16 cellular contexts compared by ENCODE assay signal in genomic region chr6:232896-233640, GRCh38. TPM values are rescaled to one million over a fixed set of nuclear protein-coding genes. Genes with fewer than 3 reads are reported as not detected.
DNase-seq lines count a peak whose midpoint lies in the region; ATAC-seq, FAIRE-seq and TF ChIP-seq lines count a peak whose summit lies in the region.
"Had no signal": no experiment of that assay in that cellular context is flagged by ENCODE, and none has a peak within 500 bp of the region (broad histone marks: within the 10 kb centered on the region; RNA-seq: fewer than 3 reads in every experiment).

No MANE protein-coding gene starts in this region.

- H3K36me3 ChIP-seq in OCI-LY3 (replicated peaks; ENCODE audit: low read depth, low read length) (no peaks in the 10 kb centered on the region), smooth muscle cell (ENCODE audit: low read depth) (no peaks in the 10 kb centered on the region)
- H3K36me3 ChIP-seq: BE2C, SJSA1 had no signal

- TF ChIP-seq CTCF in OCI-LY3 (IDR thresholded peaks at IDR 0.05; ENCODE audit: low read depth, low read length) (no peak), neural crest cell (conservative IDR thresholded peaks at IDR 0.05) (no peak), smooth muscle cell (IDR thresholded peaks at IDR 0.05; ENCODE audit: borderline replicate concordance, insufficient read depth, poor library complexity, severe bottlenecking) (no peak)

- peaks cover 21% of the 10 kb centered on the region for H3K4me1 Mint-ChIP-seq in central memory CD8-positive, alpha-beta T cell
- H3K4me1 Mint-ChIP-seq in neural crest cell, result peaks cover 16% of the 10 kb centered on the region

- H3K4me3 ChIP-seq in OCI-LY3 (ENCODE audit: low read length) (no peak overlapping the region), smooth muscle cell (no peak overlapping the region)
- H3K4me3 ChIP-seq: SJSA1 had no signal

- no peak overlapping the region for H3K4me2 ChIP-seq in OCI-LY3 (ENCODE audit: low read length)
- no peak overlapping the region for H3K4me2 ChIP-seq in smooth muscle cell

- H3K4me3 Mint-ChIP-seq in central memory CD8-positive, alpha-beta T cell, result no peak overlapping the region
- H3K4me3 Mint-ChIP-seq in neural crest cell, result no peak overlapping the region

- H3K27ac ChIP-seq in OCI-LY3 (ENCODE audit: low read length) (peak overlapping the region; percentile 44), smooth muscle cell (ENCODE audit: low read depth) (no peak overlapping the region)
- H3K27ac ChIP-seq: SJSA1 had no signal

- no peaks in the 10 kb centered on the region for H3F3A ChIP-seq in smooth muscle cell (ENCODE audit: low read depth)

- H3K27ac Mint-ChIP-seq in central memory CD8-positive, alpha-beta T cell (ENCODE audit: low read depth), result peak overlapping the region; percentile 68
- peak overlapping the region; percentile 57 for H3K27ac Mint-ChIP-seq in neural crest cell (ENCODE audit: unreplicated experiment)

- H2AFZ ChIP-seq in OCI-LY3 (ENCODE audit: low read depth, low read length), result no peak overlapping the region
- no peak overlapping the region for H2AFZ ChIP-seq in smooth muscle cell (ENCODE audit: low read depth)

- H4K20me1 ChIP-seq in OCI-LY3 (ENCODE audit: insufficient read depth, low read length) (no peaks in the 10 kb centered on the region), smooth muscle cell (ENCODE audit: low read depth) (no peaks in the 10 kb centered on the region)

- ATAC-seq in central memory CD8-positive, alpha-beta T cell (replicated peaks; ENCODE audit: extremely low read depth, poor library complexity, severe bottlenecking), result no peak

- 0 out of 2 replicates have a peak, but pooled peaks cover 2% of the 10 kb centered on the region for H3K79me2 ChIP-seq in OCI-LY3 (ENCODE audit: low read length)
- H3K79me2 ChIP-seq in smooth muscle cell (ENCODE audit: low read depth), result no peaks in the 10 kb centered on the region

- no peaks in the 10 kb centered on the region for H3K27me3 ChIP-seq in OCI-LY3 (ENCODE audit: low read depth, low read length)
- no peaks in the 10 kb centered on the region for H3K27me3 ChIP-seq in smooth muscle cell (ENCODE audit: low read depth)
- H3K27me3 ChIP-seq: SJSA1 had no signal

- H3K9me3 Mint-ChIP-seq in central memory CD8-positive, alpha-beta T cell, result no peaks in the 10 kb centered on the region
- no peaks in the 10 kb centered on the region for H3K9me3 Mint-ChIP-seq in neural crest cell
- H3K9me3 Mint-ChIP-seq: CD8-positive, alpha-beta memory T cell had no signal

- DNase-seq in GM19239 (ENCODE audit: insufficient read length, low spot score) (no peak), neural crest cell (ENCODE audit: low read depth, low spot score) (no peak), smooth muscle cell (lab: John Stamatoyannopoulos, UW; ENCODE audit: unreplicated experiment) (no peak), amniotic stem cell (lab: John Stamatoyannopoulos, UW) (no peak), inferior parietal cortex (ENCODE audit: extremely low spot score) (no peak)
- DNase-seq in central memory CD8-positive, alpha-beta T cell (ENCODE audit: low spot score in 2 of 2), result no peak
- DNase-seq: BE2C; CD8-positive, alpha-beta memory T cell; Kasumi-1; NCI-H1436 treated with DMSO at 0.1 percent for 48 hours; NCI-H2081; NCI-H524; RPMI8226 had no signal

- FAIRE-seq in GM19239 (lab: Jason Lieb, UNC), result peak; percentile 37
- FAIRE-seq: H54 had no signal

- H3K9me3 ChIP-seq in OCI-LY3 (ENCODE audit: insufficient read depth, low read length) (no peaks in the 10 kb centered on the region), smooth muscle cell (replicated peaks; ENCODE audit: low read depth) (no peaks in the 10 kb centered on the region)
- H3K9me3 ChIP-seq: BE2C, SJSA1 had no signal

- H3K36me3 Mint-ChIP-seq in central memory CD8-positive, alpha-beta T cell (ENCODE audit: insufficient read depth), result peaks cover 5% of the 10 kb centered on the region
- no peaks in the 10 kb centered on the region for H3K36me3 Mint-ChIP-seq in neural crest cell (ENCODE audit: low read depth)
- H3K36me3 Mint-ChIP-seq: CD8-positive, alpha-beta memory T cell had no signal

- H3K9ac ChIP-seq in OCI-LY3 (ENCODE audit: low read length) (no peak overlapping the region), smooth muscle cell (ENCODE audit: low read depth) (no peak overlapping the region)

- 91% methylated on average over 14 of the region's 14 CpGs for WGBS in smooth muscle cell (ENCODE audit: low lambda C conversion rate)

- H3K4me1 ChIP-seq in OCI-LY3 (ENCODE audit: low read length) (peaks cover 83% of the 10 kb centered on the region), smooth muscle cell (ENCODE audit: low read depth) (peaks cover 5% of the 10 kb centered on the region)
- H3K4me1 ChIP-seq: BE2C had no signal

- no peaks in the 10 kb centered on the region for H3K27me3 Mint-ChIP-seq in central memory CD8-positive, alpha-beta T cell
- H3K27me3 Mint-ChIP-seq in neural crest cell (ENCODE audit: low read depth), result no peaks in the 10 kb centered on the region

RNA-seq across cellular contexts. Expression of gene DUSP22, which starts 59.2 kb away (rescaled TPM):
- total RNA-seq in neural crest cell, result 35.1 and 41.7 TPM in 2 replicates
- 15.7 and 19.1 TPM in 2 replicates for total RNA-seq in smooth muscle cell
- polyA plus RNA-seq in smooth muscle cell, result 16.3 and 17.2 TPM in 2 replicates
